9 cellular contexts compared by ENCODE assay signal in the genomic region with DNA sequence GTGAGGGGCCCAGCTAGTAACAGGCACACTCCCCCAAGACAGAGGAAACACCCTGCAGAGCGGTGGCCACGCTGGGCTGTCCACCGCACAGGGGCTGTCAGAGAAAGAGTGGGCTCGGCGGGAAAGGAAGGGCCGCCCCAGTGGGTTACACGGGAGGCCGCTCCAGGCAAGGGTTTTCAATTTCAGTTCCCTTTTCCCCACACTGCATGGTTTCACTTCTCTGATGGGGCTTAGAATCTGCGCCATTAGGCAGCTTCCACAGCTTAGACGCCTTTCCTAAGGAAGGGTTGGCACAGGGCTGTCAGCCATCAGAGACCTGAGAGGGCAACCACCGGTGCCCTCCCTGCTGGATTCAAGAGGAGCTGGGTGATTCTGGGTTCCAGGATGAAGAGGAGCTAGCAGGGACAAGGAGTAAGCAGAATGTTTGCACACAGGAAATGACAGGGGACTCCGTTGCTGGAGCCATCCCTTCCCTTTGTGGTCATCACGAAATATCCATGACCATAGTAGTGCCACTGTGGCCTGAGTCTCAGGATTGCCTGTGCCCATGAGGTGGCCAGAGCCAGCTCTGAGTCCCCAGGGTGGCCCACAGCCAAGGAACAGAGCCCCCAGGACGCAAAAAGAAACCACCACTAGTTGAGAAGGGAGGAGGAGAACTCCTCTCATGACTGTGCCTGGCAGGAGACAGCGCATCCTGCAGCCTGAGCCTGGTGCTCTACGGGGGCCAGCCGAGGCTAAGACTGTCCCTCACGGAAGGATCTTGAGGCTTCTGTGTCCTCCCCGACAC.
DNase-seq lines count a peak whose midpoint lies in the region; ATAC-seq, FAIRE-seq and TF ChIP-seq lines count a peak whose summit lies in the region.
"Had no signal": no experiment of that assay in that cellular context is flagged by ENCODE, and none has a peak within 500 bp of the region (broad histone marks: within the 10 kb centered on the region; RNA-seq: fewer than 3 reads in every experiment).

No MANE protein-coding gene starts in this region.

- intact Hi-C loops in HepG2 (cut with micrococcal nuclease; ENCODE audit: unreplicated experiment): no loop called here
- intact Hi-C loops in activated B cell treated with CpG ODN at 0.5 μM for 24 hours (cut with micrococcal nuclease): loop anchor here (1.0 to 10.0 kb wide), 7 partner anchors 25 to 668 kb away; no protein-coding TSS in a partner anchor
- intact Hi-C loops in naive thymus-derived CD4-positive, alpha-beta T cell (cut with micrococcal nuclease): loop anchor here in 1 of 2 donors (5.0 kb wide), 1 partner anchor 252 kb away; no protein-coding TSS in a partner anchor

- TF ChIP-seq CTCF in liver (IDR thresholded peaks at IDR 0.05; ENCODE audit: low read depth, low read length, missing input control) (no peak), HepG2 (CRISPR knock-in tag; IDR thresholded peaks at IDR 0.05) (no peak), activated B cell treated with CpG ODN at 0.5 μM for 24 hours (IDR thresholded peaks at IDR 0.05) (no peak)

- no TSS peak for BruUV-seq in HepG2 (replicated peaks; lab: Mats Ljungman, UMichigan)

- H3K4me1 Mint-ChIP-seq in activated B cell treated with CpG ODN at 0.5 μM for 24 hours: peaks cover 79% of the 10 kb centered on the region
- peaks cover 20 to 37% (median 27%) of the 10 kb centered on the region in 7 donors for H3K4me1 Mint-ChIP-seq in naive thymus-derived CD4-positive, alpha-beta T cell

- peak overlapping the region; percentile 99 for H3K27ac Mint-ChIP-seq in activated B cell treated with CpG ODN at 0.5 μM for 24 hours
- H3K27ac Mint-ChIP-seq in naive thymus-derived CD4-positive, alpha-beta T cell: peak overlapping the region in 8 of 9 donors; percentile 71 to 93 (median 81)

- POLR2A ChIA-PET in HepG2 (lab: Yijun Ruan, JAX): no interaction called here
- POLR2A ChIA-PET in activated B cell treated with CpG ODN at 0.5 μM for 24 hours (lab: Charles Lee): interaction anchor here (0.7 to 1.8 kb wide), 6 partner anchors 11 to 218 kb away, joined by 3 to 6 read pairs (median 4); no protein-coding TSS in a partner anchor
- POLR2A ChIA-PET in naive thymus-derived CD4-positive, alpha-beta T cell (lab: Charles Lee): no interaction called here

- peak overlapping the region; percentile 91 for H3K4me3 Mint-ChIP-seq in activated B cell treated with CpG ODN at 0.5 μM for 24 hours
- peak overlapping the region in 9 of 10 donors; percentile 9 to 86 (median 77) for H3K4me3 Mint-ChIP-seq in naive thymus-derived CD4-positive, alpha-beta T cell

- H3K4me3 ChIP-seq in liver (ENCODE audit: low read depth in 1 of 3, low read length in 3 of 3) (no peak overlapping the region), HepG2 (replicated peaks in 1 of 3; ENCODE audit: insufficient read depth in 1 of 3, low read depth in 2 of 3, low read length in 3 of 3) (no peak overlapping the region)
- peak overlapping the region; percentile 23 for H3K4me3 ChIP-seq in naive thymus-derived CD4-positive, alpha-beta T cell (ENCODE audit: low read length)

- H4K20me1 ChIP-seq in HepG2 (ENCODE audit: insufficient read depth, low read length): no peaks in the 10 kb centered on the region

- TF ChIP-seq RAD21 in liver (IDR thresholded peaks at IDR 0.05) (no peak), HepG2 (CRISPR knock-in tag; IDR thresholded peaks at IDR 0.05) (no peak)

- H3K27ac ChIP-seq in liver (ENCODE audit: low read depth in 1 of 2, low read length in 2 of 2) (peak overlapping the region in 1 of 2 donors; percentile 36), HepG2 (ENCODE audit: extremely low read length, insufficient read depth, low read length) (no peak overlapping the region)
- H3K27ac ChIP-seq in naive thymus-derived CD4-positive, alpha-beta T cell (ENCODE audit: low read depth, low read length): peak overlapping the region; percentile 10

- no peak overlapping the region for H3K9ac ChIP-seq in liver (ENCODE audit: low read depth in 1 of 2, low read length in 2 of 2)
- H3K9ac ChIP-seq in HepG2 (ENCODE audit: insufficient read depth, low read depth, low read length): no peak overlapping the region

- no peak for TF ChIP-seq POLR2A in HepG2 (IDR thresholded peaks at IDR 0.05; ENCODE audit: insufficient read depth in 1 of 2, low read depth in 2 of 2, low read length in 2 of 2)

- H3K4me2 ChIP-seq in HepG2 (ENCODE audit: low read depth, low read length): no peak overlapping the region

- H3K27me3 Mint-ChIP-seq in activated B cell treated with CpG ODN at 0.5 μM for 24 hours: no peaks in the 10 kb centered on the region
- H3K27me3 Mint-ChIP-seq in naive thymus-derived CD4-positive, alpha-beta T cell: no peaks in the 10 kb centered on the region

- no peak for TF ChIP-seq EP300 in HepG2 (IDR thresholded peaks at IDR 0.05; ENCODE audit: low read depth in 2 of 2, low read length in 2 of 2)
- no peak for TF ChIP-seq EP300 in HepG2 (CRISPR knock-in tag; IDR thresholded peaks at IDR 0.05; ENCODE audit: borderline replicate concordance)

- no peak for FAIRE-seq in HepG2 (lab: Jason Lieb, UNC)

- H3K9me3 Mint-ChIP-seq in activated B cell treated with CpG ODN at 0.5 μM for 24 hours: no peaks in the 10 kb centered on the region
- no peaks in the 10 kb centered on the region for H3K9me3 Mint-ChIP-seq in naive thymus-derived CD4-positive, alpha-beta T cell

- in situ Hi-C loops in HepG2 (cut with HindIII; ENCODE audit: extremely low pct_ligation_motif_present, low pct_unique_long_range_greater_than_20kb): no loop called here

- H3K27me3 ChIP-seq in liver (ENCODE audit: control insufficient read depth in 4 of 4, insufficient read depth in 4 of 4, low read length in 3 of 4) (no peaks in the 10 kb centered on the region), HepG2 (ENCODE audit: control insufficient read depth in 1 of 2, insufficient read depth in 2 of 2, low read length in 2 of 2) (no peaks in the 10 kb centered on the region)
- H3K27me3 ChIP-seq in naive thymus-derived CD4-positive, alpha-beta T cell (ENCODE audit: control insufficient read depth in 2 of 2, insufficient read depth in 2 of 2, low read length in 2 of 2): no peaks in the 10 kb centered on the region

- ATAC-seq in HepG2 (no peak; the same call in 2 of the 3 replicates), HG03066 (IDR thresholded peaks at IDR 0.05; ENCODE audit: low read depth, unreplicated experiment) (peak; percentile 98), activated B cell treated with CpG ODN at 0.5 μM for 24 hours (ENCODE audit: low read depth) (peak; percentile 92)
- peak; percentile 83 for ATAC-seq in naive thymus-derived CD4-positive, alpha-beta T cell

- CTCF ChIA-PET in HepG2 (lab: Yijun Ruan, JAX; ENCODE audit: low intra/inter-chr PET ratio, low total read pairs) (no interaction called here), activated B cell treated with CpG ODN at 0.5 μM for 24 hours (lab: Charles Lee) (interaction anchor here (2.4 kb wide), 1 partner anchor 253 kb away, joined by 10 read pairs; no protein-coding TSS in a partner anchor)
- CTCF ChIA-PET in naive thymus-derived CD4-positive, alpha-beta T cell (lab: Charles Lee): interaction anchor here (0.7 kb wide), 1 partner anchor 16 kb away, joined by 3 read pairs; no protein-coding TSS in a partner anchor

- H3K36me3 ChIP-seq in liver (ENCODE audit: control insufficient read depth in 4 of 4, insufficient read depth in 3 of 4, low read depth in 1 of 4, low read length in 3 of 4): no peaks in the 10 kb centered on the region
- no peaks in the 10 kb centered on the region for H3K36me3 ChIP-seq in HepG2 (replicated peaks in 1 of 2; ENCODE audit: control insufficient read depth in 1 of 2, insufficient read depth in 2 of 2, low read length in 2 of 2)
- H3K36me3 ChIP-seq in naive thymus-derived CD4-positive, alpha-beta T cell (ENCODE audit: control insufficient read depth in 2 of 3, insufficient read depth in 3 of 3, low read length in 3 of 3): no peaks in the 10 kb centered on the region

- H3K4me1 ChIP-seq in liver (ENCODE audit: control insufficient read depth in 4 of 4, insufficient read depth in 4 of 4, low read length in 3 of 4): no peaks in the 10 kb centered on the region
- no peaks in the 10 kb centered on the region for H3K4me1 ChIP-seq in HepG2 (ENCODE audit: insufficient read depth, low read length)
- H3K4me1 ChIP-seq in naive thymus-derived CD4-positive, alpha-beta T cell (ENCODE audit: control insufficient read depth in 2 of 2, insufficient read depth in 2 of 2, low read length in 2 of 2): no peaks in the 10 kb centered on the region

- WGBS in liver: 81% methylated on average over 19 of the region's 19 CpGs
- 95% methylated on average over 19 of the region's 19 CpGs for WGBS in HepG2 (ENCODE audit: low lambda C conversion rate)

- no peak overlapping the region for H2AFZ ChIP-seq in HepG2 (ENCODE audit: low read length)

- H3K9me3 ChIP-seq in liver (ENCODE audit: control insufficient read depth in 4 of 4, low read length in 3 of 4) (no peaks in the 10 kb centered on the region), HepG2 (ENCODE audit: low read length) (no peaks in the 10 kb centered on the region)
- H3K9me3 ChIP-seq in naive thymus-derived CD4-positive, alpha-beta T cell (ENCODE audit: control insufficient read depth in 2 of 3, low read length in 3 of 3): no peaks in the 10 kb centered on the region

- H3K36me3 Mint-ChIP-seq in activated B cell treated with CpG ODN at 0.5 μM for 24 hours (ENCODE audit: low read depth): no peaks in the 10 kb centered on the region
- H3K36me3 Mint-ChIP-seq in naive thymus-derived CD4-positive, alpha-beta T cell: peaks cover 0 to 11% (median 0%) of the 10 kb centered on the region in 5 donors

- no peaks in the 10 kb centered on the region for H3K79me2 ChIP-seq in HepG2 (ENCODE audit: insufficient read depth, low read length)

- DNase-seq in HepG2 (ENCODE audit: low spot score) (no peak), activated B cell treated with CpG ODN at 0.5 μM for 24 hours (peak; percentile 65), NCI-H526 (lab: John Stamatoyannopoulos, UW) (no peak), NCI-H146 treated with DMSO at 0.1 percent for 48 hours (lab: John Stamatoyannopoulos, UW; ENCODE audit: unreplicated experiment) (no peak)
- peak in 3 of 9 donors; percentile 4 to 20 (median 9) for DNase-seq in naive thymus-derived CD4-positive, alpha-beta T cell
- DNase-seq in stimulated activated CD4-positive, alpha-beta T cell treated with anti-CD3 and anti-CD28 coated beads, Interleukin-15, amount 100 ng/mL, for 24 hours: no peak
- DNase-seq: DND-41 had no signal

TF ChIP-seq in liver, 16 proteins besides CTCF, POLR2A, EP300 and RAD21:
- TF ChIP-seq, protein P1, sequence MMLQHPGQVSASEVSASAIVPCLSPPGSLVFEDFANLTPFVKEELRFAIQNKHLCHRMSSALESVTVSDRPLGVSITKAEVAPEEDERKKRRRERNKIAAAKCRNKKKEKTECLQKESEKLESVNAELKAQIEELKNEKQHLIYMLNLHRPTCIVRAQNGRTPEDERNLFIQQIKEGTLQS (IDR thresholded peaks at IDR 0.05): no peak
- TF ChIP-seq FOXA2 (IDR thresholded peaks at IDR 0.05): no peak
- TF ChIP-seq YY1 (IDR thresholded peaks at IDR 0.05): peak; percentile 49

TF ChIP-seq in HepG2, 621 proteins besides CTCF, POLR2A, EP300 and RAD21 (continues in another document):
- TF ChIP-seq NFATC3 (CRISPR knock-in tag; IDR thresholded peaks at IDR 0.05) (no peak), ZNF24 (IDR thresholded peaks at IDR 0.05) (no peak), NR2F1 (CRISPR knock-in tag; IDR thresholded peaks at IDR 0.05) (no peak), YY1 (IDR thresholded peaks at IDR 0.05; ENCODE audit: insufficient read depth, insufficient replicate concordance, low read depth, low read length) (no peak)
